14 cellular contexts compared by ENCODE assay signal in genomic region chr7:40874756-40875155, GRCh38.
DNase-seq lines count a peak whose midpoint lies in the region; ATAC-seq lines count a peak whose summit lies in the region.
"Had no signal": no experiment of that assay in that cellular context is flagged by ENCODE, and none has a peak within 500 bp of the region (broad histone marks: within the 10 kb centered on the region; RNA-seq: fewer than 3 reads in every experiment).

No MANE protein-coding gene starts in this region.

- ATAC-seq in HG02884 (IDR thresholded peaks at IDR 0.05; ENCODE audit: unreplicated experiment) = no peak
- no peak for ATAC-seq in GM21423 (IDR thresholded peaks at IDR 0.05; ENCODE audit: unreplicated experiment)

- DNase-seq in NCI-H82 (lab: John Stamatoyannopoulos, UW) = peak; percentile 43
- no peak for DNase-seq in NCI-H82 treated with DMSO at 0.1 percent for 48 hours (lab: John Stamatoyannopoulos, UW; ENCODE audit: unreplicated experiment)
- peak; percentile 51 for DNase-seq in DMS 273 treated with DMSO at 0.1 percent for 48 hours (lab: John Stamatoyannopoulos, UW)
- DNase-seq in NCI-H69 (lab: John Stamatoyannopoulos, UW) = peak; percentile 38
- no peak for DNase-seq in AG08396 (ENCODE audit: low spot score)
- DNase-seq: ACHN; AML-193; Caco-2; CD4-positive, alpha-beta T cell; DMS79 treated with DMSO at 0.1 percent for 48 hours; GF-D8; GM23248 had no signal

Comparison
In these comparisons a context has a peak if more than half of its experiments do, and no peak if none do; other contexts are left out.
1. DNase-seq: peak in NCI-H82 (single experiment), DMS 273 treated with DMSO at 0.1 percent for 48 hours (single experiment) and NCI-H69 (single experiment); none in NCI-H82 treated with DMSO at 0.1 percent for 48 hours (single experiment) and AG08396 (single experiment).